Comparison of ENCODE assay signal across 2 cellular contexts in genomic region chr6:117272032-117272866, GRCh38.
TF ChIP-seq lines count a peak whose summit lies in the region.

No MANE protein-coding gene starts in this region.

TF ChIP-seq in A549, 52 proteins besides CTCF, POLR2A, EP300 and RAD21:
- TF ChIP-seq HOXA7 (CRISPR knock-in tag; IDR thresholded peaks at IDR 0.05) = no peak
- TF ChIP-seq MAFK (IDR thresholded peaks at IDR 0.05; ENCODE audit: partially characterized antibody) = peak; percentile 60
- no peak for TF ChIP-seq ZFP36 (IDR thresholded peaks at IDR 0.05; ENCODE audit: borderline replicate concordance, partially characterized antibody)
- no peak for TF ChIP-seq NPAS2 (CRISPR knock-in tag; IDR thresholded peaks at IDR 0.05; ENCODE audit: borderline replicate concordance)

TF ChIP-seq in IMR-90, 13 proteins besides CTCF, POLR2A, EP300 and RAD21:
- TF ChIP-seq SMC3 (IDR thresholded peaks at IDR 0.05; ENCODE audit: low read depth, low read length) (no peak), MAFK (IDR thresholded peaks at IDR 0.05; ENCODE audit: low read depth, low read length) (peak; percentile 48)
